In genomic region chr14:65412189-65412846, GRCh38 we compare ENCODE assay signal across 1 cellular context.
A peak's percentile ranks its signal among the peaks of the same experiment; 100 is the strongest.
TF ChIP-seq lines count a peak whose summit lies in the region.

Gene FUT8 (plus strand): TSS chr14:65412730. CDS start chr14:65561564, 148,834 bp downstream.

TF ChIP-seq in HepG2, 621 proteins besides CTCF, POLR2A, EP300 and RAD21 (continued from another document and continues in another):
- TF ChIP-seq NCOA2 (CRISPR knock-in tag; IDR thresholded peaks at IDR 0.05) (no peak), SRSF9 (IDR thresholded peaks at IDR 0.05; ENCODE audit: borderline replicate concordance, insufficient read depth, low read depth, low read length, poor library complexity, severe bottlenecking) (no peak), FOXA1 (IDR thresholded peaks at IDR 0.05) (no peak), FOXA1 (CRISPR knock-in tag; IDR thresholded peaks at IDR 0.05) (no peak), TFE3 (CRISPR knock-in tag; IDR thresholded peaks at IDR 0.05) (no peak; the same call in 1 of the 2 replicates), ZNF18 (CRISPR knock-in tag; IDR thresholded peaks at IDR 0.05; ENCODE audit: insufficient replicate concordance) (no peak), AGO2 (optimal IDR thresholded peaks at IDR 0.05; ENCODE audit: low read depth, low read length) (peak; percentile 76), FOXK1 (CRISPR knock-in tag; IDR thresholded peaks at IDR 0.05; ENCODE audit: borderline replicate concordance, low read depth) (no peak), ZSCAN22 (CRISPR knock-in tag; IDR thresholded peaks at IDR 0.05) (no peak), MBD4 (IDR thresholded peaks at IDR 0.05; ENCODE audit: borderline replicate concordance, low read length) (no peak), ZNF234 (CRISPR knock-in tag; conservative IDR thresholded peaks at IDR 0.05) (no peak), DNMT1 (CRISPR knock-in tag; IDR thresholded peaks at IDR 0.05) (no peak), ZXDC (CRISPR knock-in tag; IDR thresholded peaks at IDR 0.05) (no peak), FOXC1 (CRISPR knock-in tag; IDR thresholded peaks at IDR 0.05; ENCODE audit: borderline replicate concordance) (peak; percentile 96), CHD4 (IDR thresholded peaks at IDR 0.05; ENCODE audit: borderline replicate concordance, low read length) (no peak), ATF1 (CRISPR knock-in tag; IDR thresholded peaks at IDR 0.05) (no peak), ZNF326 (CRISPR knock-in tag; IDR thresholded peaks at IDR 0.05; ENCODE audit: borderline replicate concordance) (no peak), ZNF607 (CRISPR knock-in tag; IDR thresholded peaks at IDR 0.05; ENCODE audit: borderline replicate concordance) (no peak), NFYB (CRISPR knock-in tag; IDR thresholded peaks at IDR 0.05) (no peak), HIC2 (CRISPR knock-in tag; IDR thresholded peaks at IDR 0.05; ENCODE audit: low read depth) (peak; percentile 95), ZNF737 (CRISPR knock-in tag; IDR thresholded peaks at IDR 0.05; ENCODE audit: borderline replicate concordance) (no peak), ELK4 (CRISPR knock-in tag; IDR thresholded peaks at IDR 0.05; ENCODE audit: borderline replicate concordance) (no peak), SOX6 (IDR thresholded peaks at IDR 0.05) (no peak), SOX6 (CRISPR knock-in tag; IDR thresholded peaks at IDR 0.05) (peak; percentile 26; the same call in 1 of the 2 replicates), GABPA (IDR thresholded peaks at IDR 0.05; ENCODE audit: low read depth, low read length) (no peak), GABPA (CRISPR knock-in tag; IDR thresholded peaks at IDR 0.05; ENCODE audit: low read depth) (no peak), NR2F2 (IDR thresholded peaks at IDR 0.05; ENCODE audit: borderline replicate concordance, low read depth) (no peak), ZIK1 (CRISPR knock-in tag; IDR thresholded peaks at IDR 0.05; ENCODE audit: borderline replicate concordance, low read depth) (peak; percentile 60; the same call in 1 of the 2 replicates), CSRNP1 (CRISPR knock-in tag; IDR thresholded peaks at IDR 0.05) (no peak; the same call in 1 of the 2 replicates), ATF4 (CRISPR knock-in tag; IDR thresholded peaks at IDR 0.05) (no peak), ZSCAN30 (CRISPR knock-in tag; IDR thresholded peaks at IDR 0.05) (no peak), TOPORS (CRISPR knock-in tag; IDR thresholded peaks at IDR 0.05) (peak; percentile 47; the same call in 1 of the 2 replicates), MAX (IDR thresholded peaks at IDR 0.05) (peak; percentile 83), FOXO1 (CRISPR knock-in tag; IDR thresholded peaks at IDR 0.05) (no peak), ZFX (CRISPR knock-in tag; IDR thresholded peaks at IDR 0.05; ENCODE audit: low read depth) (peak; percentile 88), RNF219 (CRISPR knock-in tag; IDR thresholded peaks at IDR 0.05) (0 out of 2 replicates have a peak, but pooled peaks have one; percentile 76), THAP11 (CRISPR knock-in tag; IDR thresholded peaks at IDR 0.05) (peak; percentile 64), ERF (CRISPR knock-in tag; IDR thresholded peaks at IDR 0.05) (peak; percentile 59; the same call in 1 of the 2 replicates), ZNF782 (CRISPR knock-in tag; IDR thresholded peaks at IDR 0.05; ENCODE audit: borderline replicate concordance) (no peak), ZNF639 (CRISPR knock-in tag; conservative IDR thresholded peaks at IDR 0.05) (no peak; the same call in 1 of the 2 replicates), ZSCAN5A (CRISPR knock-in tag; IDR thresholded peaks at IDR 0.05; ENCODE audit: borderline replicate concordance) (0 out of 2 replicates have a peak, but pooled peaks have one; percentile 50), TMF1 (CRISPR knock-in tag; IDR thresholded peaks at IDR 0.05; ENCODE audit: low read depth) (no peak), ZNF768 (CRISPR knock-in tag; IDR thresholded peaks at IDR 0.05) (0 out of 2 replicates have a peak, but pooled peaks have one; percentile 55)
